Comparison of ENCODE assay signal across 1 cellular context in the genomic region with DNA sequence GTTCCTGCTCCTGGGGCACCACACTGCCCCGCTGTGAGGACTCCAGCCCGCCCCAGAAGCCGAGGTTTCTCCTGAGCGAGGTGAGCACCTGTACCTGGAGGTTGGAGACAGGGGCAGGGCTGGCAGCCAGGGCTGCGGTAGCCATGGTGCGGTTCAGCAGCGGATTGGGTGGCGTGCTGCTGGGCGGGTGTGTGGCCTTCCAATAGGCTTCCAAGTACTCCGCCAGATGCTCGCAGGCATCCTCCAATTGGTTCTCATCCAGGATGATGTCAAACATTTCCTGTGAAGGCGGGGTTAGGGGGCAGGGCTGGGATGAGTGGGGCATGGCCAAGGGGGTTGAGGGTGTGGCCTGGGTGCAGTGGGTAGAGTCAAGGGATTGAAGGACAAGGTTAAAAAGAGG.
TF ChIP-seq lines count a peak whose summit lies in the region.

No MANE protein-coding gene starts in this region.

TF ChIP-seq in SK-N-SH, 30 proteins besides CTCF, POLR2A, EP300 and RAD21 (continued from another document):
- TF ChIP-seq FOXM1 (IDR thresholded peaks at IDR 0.05; ENCODE audit: low read depth): no peak
